ENCODE assay signal across 19 cellular contexts in the genomic region with DNA sequence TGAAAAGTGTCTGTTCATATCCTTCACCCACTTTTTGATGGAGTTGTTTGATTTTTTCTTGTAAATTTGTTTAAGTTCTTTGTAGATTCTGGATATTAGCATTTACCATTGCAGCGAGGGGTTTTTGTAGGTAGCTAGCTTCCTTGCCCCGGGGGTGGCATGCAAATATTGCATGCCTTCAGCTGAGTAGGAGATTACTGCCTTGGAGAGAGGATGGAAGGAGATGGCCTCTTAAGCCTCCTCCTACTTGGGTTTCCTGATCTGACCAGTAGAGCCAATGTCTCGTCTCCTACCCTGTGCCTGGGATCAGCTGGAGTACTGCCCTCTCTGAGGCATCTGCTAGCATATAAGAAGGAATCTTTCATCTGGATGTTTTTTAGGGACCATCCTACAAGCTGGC.
"Had no signal": no experiment of that assay in that cellular context is flagged by ENCODE, and none has a peak within 500 bp of the region (broad histone marks: within the 10 kb centered on the region; RNA-seq: fewer than 3 reads in every experiment).

No MANE protein-coding gene starts in this region.

- H3K27ac ChIP-seq: ascending aorta, breast epithelium, epithelial cell of prostate had no signal

- H3K27me3 ChIP-seq: ascending aorta, breast epithelium had no signal

- H3K27me3 Mint-ChIP-seq: effector memory CD8-positive, alpha-beta T cell; memory B cell; stimulated activated memory B cell treated with anti-CD40 and anti-IgM and Interleukin-4, amounts not matched to agents 10 μg/mL and 1 μg/mL and 100 μg/mL, for 72 hours; T-helper 17 cell had no signal

- H3K4me3 ChIP-seq: ascending aorta, breast epithelium had no signal

- H3K36me3 Mint-ChIP-seq: memory B cell; stimulated activated memory B cell treated with anti-CD40 and anti-IgM and Interleukin-4, amounts not matched to agents 10 μg/mL and 1 μg/mL and 100 μg/mL, for 72 hours had no signal

- H3K9me3 ChIP-seq: ascending aorta, breast epithelium had no signal

- H3K4me3 Mint-ChIP-seq: dendritic cell treated with granulocyte-macrophage colony-stimulating factor and Interleukin-4, amounts not matched to agents 40 ng/mL and 50 ng/mL, for 4 days; effector memory CD8-positive, alpha-beta T cell; memory B cell; nephron; stimulated activated memory B cell treated with anti-CD40 and anti-IgM and Interleukin-4, amounts not matched to agents 10 μg/mL and 1 μg/mL and 100 μg/mL, for 72 hours; T-helper 17 cell; WTC11 had no signal

- H3K4me1 ChIP-seq: ascending aorta, breast epithelium had no signal

- ATAC-seq: effector memory CD8-positive, alpha-beta T cell; left ventricle myocardium superior; stimulated activated memory B cell treated with anti-CD40 and anti-IgM and Interleukin-4, amounts not matched to agents 10 μg/mL and 1 μg/mL and 100 μg/mL, for 72 hours; T-helper 17 cell; WTC11 had no signal

- DNase-seq: activated CD4-positive, alpha-beta T cell treated with anti-CD3 and anti-CD28 coated beads for 48 hours; activated gamma-delta T cell treated with Interleukin-2 at 50 U/mL for 16 hours; activated T-cell treated with anti-CD3 and anti-CD28 coated beads, Interleukin-2, amount 50 U/mL, for 48 hours; effector memory CD8-positive, alpha-beta T cell; foreskin melanocyte; left ventricle myocardium superior; nucleus accumbens; posterior cingulate gyrus; substantia nigra; T-helper 17 cell; trophoblast cell had no signal

- H3K27ac Mint-ChIP-seq: dendritic cell treated with granulocyte-macrophage colony-stimulating factor and Interleukin-4, amounts not matched to agents 40 ng/mL and 50 ng/mL, for 4 days; effector memory CD8-positive, alpha-beta T cell; memory B cell; stimulated activated memory B cell treated with anti-CD40 and anti-IgM and Interleukin-4, amounts not matched to agents 10 μg/mL and 1 μg/mL and 100 μg/mL, for 72 hours; T-helper 17 cell; WTC11 had no signal

- H3K9me3 Mint-ChIP-seq: dendritic cell treated with granulocyte-macrophage colony-stimulating factor and Interleukin-4, amounts not matched to agents 40 ng/mL and 50 ng/mL, for 4 days; effector memory CD8-positive, alpha-beta T cell; memory B cell; stimulated activated memory B cell treated with anti-CD40 and anti-IgM and Interleukin-4, amounts not matched to agents 10 μg/mL and 1 μg/mL and 100 μg/mL, for 72 hours had no signal

- H3K36me3 ChIP-seq: ascending aorta, breast epithelium had no signal
